1 cellular context compared by ENCODE assay signal in the genomic region with DNA sequence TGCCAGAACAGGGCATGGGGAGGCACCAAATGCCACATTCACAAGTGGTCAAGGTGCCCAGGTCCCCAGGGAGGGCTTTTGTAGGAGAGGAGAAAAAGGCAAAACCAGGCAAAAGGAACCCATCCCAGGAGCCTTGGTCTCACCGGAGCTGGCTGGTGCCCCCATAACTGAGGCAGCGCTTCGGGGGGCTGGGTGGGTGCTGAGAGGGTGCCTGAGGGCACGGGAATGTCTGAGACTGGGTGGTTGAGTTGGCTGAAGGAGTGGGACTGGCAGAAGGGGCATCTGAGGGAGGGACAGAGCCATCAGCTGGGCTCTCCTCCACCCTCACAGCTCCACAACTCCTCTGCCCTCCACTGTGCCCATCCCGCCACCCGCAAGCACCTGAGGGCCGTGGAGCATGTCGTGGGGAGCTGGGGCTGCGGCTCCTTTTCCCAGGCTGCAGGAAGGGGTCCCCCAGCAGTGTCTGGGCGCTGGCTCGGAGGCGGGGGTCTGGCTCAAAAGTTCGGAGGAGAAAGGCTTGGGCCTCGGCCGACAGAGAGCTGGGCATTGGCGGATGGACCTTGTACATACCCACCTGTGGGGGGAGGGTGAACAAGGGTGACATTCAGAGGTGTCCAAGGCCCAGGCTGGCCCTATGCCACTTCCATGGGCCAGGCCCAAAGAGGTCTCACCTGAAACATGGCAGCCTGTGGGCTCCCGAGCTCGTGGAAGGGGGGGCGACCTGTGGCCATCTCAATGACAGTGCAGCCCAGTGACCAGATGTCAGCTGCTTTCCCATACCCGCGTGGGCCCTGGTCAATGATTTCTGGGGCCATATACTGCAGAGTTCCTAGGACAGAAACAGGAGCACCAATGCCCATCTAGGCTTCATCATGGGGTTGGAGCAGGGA.
TF ChIP-seq lines count a peak whose summit lies in the region.

No MANE protein-coding gene starts in this region.

TF ChIP-seq in H1, 55 proteins besides CTCF, POLR2A, EP300 and RAD21:
- TF ChIP-seq HDAC6 (IDR thresholded peaks at IDR 0.05; ENCODE audit: low read depth, low read length) = no peak
